19 cellular contexts compared by ENCODE assay signal in the genomic region with DNA sequence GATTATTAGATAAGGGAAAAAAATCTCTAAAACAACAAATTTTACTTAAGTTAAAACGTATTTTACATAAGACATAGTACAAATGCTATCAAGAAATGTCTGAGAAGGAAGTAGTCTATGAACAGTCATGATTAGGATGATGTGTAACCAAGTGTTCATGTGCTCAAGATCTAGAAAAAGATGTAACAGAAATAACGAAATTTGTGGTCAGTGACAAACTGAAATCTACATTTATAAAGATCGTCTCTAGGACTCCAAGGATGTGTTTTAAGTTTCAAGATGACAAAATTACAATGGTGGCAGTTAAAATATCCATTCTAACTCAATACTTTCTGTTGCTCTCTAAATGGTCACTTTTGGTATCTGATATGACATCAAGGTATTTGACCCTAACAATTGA. TPM values are rescaled to one million over a fixed set of nuclear protein-coding genes. Genes with fewer than 3 reads are reported as not detected.
DNase-seq lines count a peak whose midpoint lies in the region; ATAC-seq and TF ChIP-seq lines count a peak whose summit lies in the region.
"Had no signal": no experiment of that assay in that cellular context is flagged by ENCODE, and none has a peak within 500 bp of the region (broad histone marks: within the 10 kb centered on the region; RNA-seq: fewer than 3 reads in every experiment).

No MANE protein-coding gene starts in this region.

- no peak for DNase-seq in activated T-cell treated with anti-CD3 and anti-CD28 coated beads, Interleukin-2, amount 50 U/mL, for 24 hours
- DNase-seq in activated T-cell treated with anti-CD3 and anti-CD28 coated beads, Interleukin-2, amount 50 U/mL, for 48 hours, result no peak
- DNase-seq in GM12865 (ENCODE audit: low read depth) (peak; percentile 23), T-helper 17 cell (no peak), memory B cell (ENCODE audit: low spot score in 2 of 2) (no peak), DMS153 (lab: John Stamatoyannopoulos, UW) (no peak), lower leg skin (ENCODE audit: low spot score in 2 of 2) (no peak)
- DNase-seq: ACHN; activated naive CD8-positive, alpha-beta T cell treated with anti-CD3 and anti-CD28 coated beads, Interleukin-2, amount 10 ng/mL, durations not matched to agents 7 days and 5 days; colonic mucosa; heart left ventricle; NCI-H1436 treated with DMSO at 0.1 percent for 48 hours; NCI-H526; retina; Right ventricle myocardium superior; spleen; WERI-Rb-1 had no signal

- WGBS in lower leg skin, 2 donors, result 82 to 86% methylated on average over 3 of the region's 3 CpGs

- H3K27me3 Mint-ChIP-seq in activated T-cell treated with anti-CD3 and anti-CD28 coated beads, Interleukin-2, amount 50 U/mL, for 24 hours, result no peaks in the 10 kb centered on the region
- no peaks in the 10 kb centered on the region for H3K27me3 Mint-ChIP-seq in T-helper 17 cell
- no peaks in the 10 kb centered on the region for H3K27me3 Mint-ChIP-seq in memory B cell
- H3K27me3 Mint-ChIP-seq: activated naive CD8-positive, alpha-beta T cell treated with anti-CD3 and anti-CD28 coated beads, Interleukin-2, amount 10 ng/mL, durations not matched to agents 7 days and 5 days; brain had no signal

- no peak for TF ChIP-seq CTCF in GM12865 (IDR thresholded peaks at IDR 0.05; ENCODE audit: insufficient read depth, low read depth, low read length, missing control alignments)
- no peak for TF ChIP-seq CTCF in lower leg skin (IDR thresholded peaks at IDR 0.05)

- TF ChIP-seq POLR2A in lower leg skin (IDR thresholded peaks at IDR 0.05), result no peak

- peak overlapping the region; percentile 26 for H3K4me3 Mint-ChIP-seq in activated T-cell treated with anti-CD3 and anti-CD28 coated beads, Interleukin-2, amount 50 U/mL, for 24 hours
- H3K4me3 Mint-ChIP-seq in T-helper 17 cell (no peak overlapping the region), memory B cell (no peak overlapping the region)
- H3K4me3 Mint-ChIP-seq: activated naive CD8-positive, alpha-beta T cell treated with anti-CD3 and anti-CD28 coated beads, Interleukin-2, amount 10 ng/mL, durations not matched to agents 7 days and 5 days; brain had no signal

- H3K9me3 ChIP-seq in T-helper 17 cell (ENCODE audit: control insufficient read depth, low read length, poor library complexity, severe bottlenecking), result no peaks in the 10 kb centered on the region
- H3K9me3 ChIP-seq: colonic mucosa, heart left ventricle, spleen had no signal

- H3K4me1 Mint-ChIP-seq in activated T-cell treated with anti-CD3 and anti-CD28 coated beads, Interleukin-2, amount 50 U/mL, for 24 hours (ENCODE audit: low read depth), result peaks cover 39% of the 10 kb centered on the region
- peaks cover 15% of the 10 kb centered on the region for H3K4me1 Mint-ChIP-seq in T-helper 17 cell
- peaks cover 14% of the 10 kb centered on the region for H3K4me1 Mint-ChIP-seq in memory B cell
- H3K4me1 Mint-ChIP-seq: brain had no signal

- peak overlapping the region; percentile 89 for H3K27ac Mint-ChIP-seq in activated T-cell treated with anti-CD3 and anti-CD28 coated beads, Interleukin-2, amount 50 U/mL, for 24 hours
- H3K27ac Mint-ChIP-seq in T-helper 17 cell (peak overlapping the region; percentile 51), memory B cell (peak overlapping the region; percentile 65)
- H3K27ac Mint-ChIP-seq: activated naive CD8-positive, alpha-beta T cell treated with anti-CD3 and anti-CD28 coated beads, Interleukin-2, amount 10 ng/mL, durations not matched to agents 7 days and 5 days; brain had no signal

- ATAC-seq in T-helper 17 cell (peak; percentile 30), memory B cell (ENCODE audit: low read depth) (no peak), GM19328 (IDR thresholded peaks at IDR 0.05; ENCODE audit: unreplicated experiment) (no peak)
- ATAC-seq: heart left ventricle had no signal

- H3K36me3 Mint-ChIP-seq in activated T-cell treated with anti-CD3 and anti-CD28 coated beads, Interleukin-2, amount 50 U/mL, for 24 hours (ENCODE audit: low read depth), result peaks cover 63% of the 10 kb centered on the region
- peaks cover 6% of the 10 kb centered on the region for H3K36me3 Mint-ChIP-seq in T-helper 17 cell (ENCODE audit: low read depth)
- H3K36me3 Mint-ChIP-seq in memory B cell, result peaks cover 18% of the 10 kb centered on the region

- H3K4me3 ChIP-seq in GM12865 (ENCODE audit: low read depth, low read length) (no peak overlapping the region), lower leg skin (ENCODE audit: low read depth, poor library complexity, severe bottlenecking) (no peak overlapping the region)
- H3K4me3 ChIP-seq: colonic mucosa, heart left ventricle, spleen had no signal

- intact Hi-C loops in lower leg skin (cut with DNase I; ENCODE audit: low total_unique reads), result no loop called here

- no peaks in the 10 kb centered on the region for H3K9me3 Mint-ChIP-seq in activated T-cell treated with anti-CD3 and anti-CD28 coated beads, Interleukin-2, amount 50 U/mL, for 24 hours
- H3K9me3 Mint-ChIP-seq in memory B cell, result no peaks in the 10 kb centered on the region
- H3K9me3 Mint-ChIP-seq: activated naive CD8-positive, alpha-beta T cell treated with anti-CD3 and anti-CD28 coated beads, Interleukin-2, amount 10 ng/mL, durations not matched to agents 7 days and 5 days; brain had no signal

RNA-seq across cellular contexts. Expression of a gene that starts 17.2 kb away (rescaled TPM):
- total RNA-seq in T-helper 17 cell, result 10 to 100 TPM; 31.8 to 37.4 TPM
- 10 to 100 TPM; 19.8 to 25.1 (median 24.1) TPM for total RNA-seq in lower leg skin

RNA-seq across cellular contexts. Expression of a gene that starts 45.3 kb away (rescaled TPM):
- total RNA-seq in T-helper 17 cell (1 to 10 TPM; 2.2 to 2.6 TPM), lower leg skin (1 to 10 TPM in 2 of 4 donors, under 1 TPM in 2; 0.38 to 2.2 (median 0.86) TPM)
